Comparison of ENCODE assay signal across 15 cellular contexts in the genomic region with DNA sequence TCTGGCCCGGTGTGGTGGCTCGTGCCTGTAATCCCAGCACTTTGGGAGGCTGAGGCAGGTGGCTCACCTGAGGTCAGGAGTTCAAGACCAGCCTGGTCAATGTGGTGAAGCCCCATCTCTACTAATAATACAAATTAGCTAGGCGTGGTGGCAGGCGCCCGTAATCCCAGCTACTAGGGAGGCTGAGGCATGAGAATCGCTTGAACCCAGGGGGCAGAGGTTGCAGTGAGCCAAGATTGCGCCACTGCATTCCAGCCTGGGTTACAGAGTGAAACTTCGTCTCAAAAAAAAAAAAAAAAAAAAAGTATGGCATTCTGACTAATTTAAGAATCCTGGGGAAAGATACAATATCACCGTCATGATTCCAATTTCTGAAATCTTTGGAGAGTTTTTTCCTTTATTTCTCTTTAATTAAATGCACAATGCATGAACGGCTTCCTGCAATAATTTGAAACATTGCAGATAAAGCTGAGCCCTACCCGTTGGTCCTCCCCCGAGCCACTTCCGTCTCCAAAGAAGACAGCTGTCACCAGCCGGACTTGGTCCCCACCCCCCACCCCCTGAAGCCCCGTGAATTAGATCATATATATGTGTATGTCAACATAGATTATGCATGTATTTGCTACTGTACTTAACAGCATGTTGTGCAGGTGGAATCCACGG.
DNase-seq lines count a peak whose midpoint lies in the region; ATAC-seq and TF ChIP-seq lines count a peak whose summit lies in the region.
"Had no signal": no experiment of that assay in that cellular context is flagged by ENCODE, and none has a peak within 500 bp of the region (broad histone marks: within the 10 kb centered on the region; RNA-seq: fewer than 3 reads in every experiment).

No MANE protein-coding gene starts in this region.

- WGBS in mammary epithelial cell (ENCODE audit: low coverage, missing lambda C conversion rate), result 82% methylated on average over 11 of the region's 16 CpGs

- H3K4me1 ChIP-seq in skeletal muscle satellite cell (ENCODE audit: control insufficient read depth, insufficient read depth, low read length), result no peaks in the 10 kb centered on the region
- H3K4me1 ChIP-seq in mammary epithelial cell (ENCODE audit: insufficient read depth, low read length), result peaks cover 4% of the 10 kb centered on the region

- intact Hi-C loops in mammary epithelial cell (cut with micrococcal nuclease) (no loop called here), Right ventricle myocardium superior (cut with DNase I) (loop anchor here (5.0 kb wide), 1 partner anchor 56 kb away; no protein-coding TSS in a partner anchor)

- ATAC-seq in left lobe of liver (no peak), Right ventricle myocardium superior (ENCODE audit: poor library complexity) (no peak)

- H3K27me3 ChIP-seq in WERI-Rb-1 (ENCODE audit: insufficient read depth, low read depth, severe bottlenecking), result no peaks in the 10 kb centered on the region
- no peaks in the 10 kb centered on the region for H3K27me3 ChIP-seq in skeletal muscle satellite cell (ENCODE audit: control insufficient read depth, insufficient read depth, low read length)
- no peaks in the 10 kb centered on the region for H3K27me3 ChIP-seq in mammary epithelial cell (ENCODE audit: insufficient read depth, low read length)

- H4K20me1 ChIP-seq in mammary epithelial cell (ENCODE audit: insufficient read depth, low read length), result no peaks in the 10 kb centered on the region

- dilution Hi-C loops in mammary epithelial cell (cut with HindIII; ENCODE audit: low sequenced_read_pairs), result no loop called here

- TF ChIP-seq CTCF in WERI-Rb-1 (IDR thresholded peaks at IDR 0.05; ENCODE audit: low read depth, low read length) (no peak), mammary epithelial cell (conservative IDR thresholded peaks at IDR 0.05 in 1 of 2, IDR thresholded peaks at IDR 0.05 in 1 of 2; ENCODE audit: extremely low read depth in 1 of 2, insufficient read depth in 1 of 2, low read depth in 1 of 2, low read length in 2 of 2) (no peak)

- no peak overlapping the region for H2AFZ ChIP-seq in mammary epithelial cell (ENCODE audit: low read depth, low read length)

- H3K9me3 ChIP-seq in WERI-Rb-1 (ENCODE audit: severe bottlenecking) (no peaks in the 10 kb centered on the region), skeletal muscle satellite cell (replicated peaks; ENCODE audit: low read length) (no peaks in the 10 kb centered on the region), mammary epithelial cell (replicated peaks; ENCODE audit: insufficient read depth, low read length) (no peaks in the 10 kb centered on the region)
- H3K9me3 ChIP-seq: thoracic aorta had no signal

- H3K4me3 ChIP-seq in WERI-Rb-1 (ENCODE audit: low read depth, low read length) (no peak overlapping the region), skeletal muscle satellite cell (ENCODE audit: low read length) (no peak overlapping the region), mammary epithelial cell (replicated peaks in 1 of 3; ENCODE audit: insufficient read depth in 1 of 3, low read depth in 2 of 3, low read length in 3 of 3) (no peak overlapping the region)
- H3K4me3 ChIP-seq: thoracic aorta had no signal

- H3K27ac ChIP-seq in WERI-Rb-1 (peak overlapping the region; percentile 59), mammary epithelial cell (ENCODE audit: insufficient read depth, low read depth, low read length) (no peak overlapping the region)
- H3K27ac ChIP-seq: thoracic aorta had no signal

- peaks cover 86% of the 10 kb centered on the region for H3K79me2 ChIP-seq in mammary epithelial cell (ENCODE audit: insufficient read depth, low read length)

- no peaks in the 10 kb centered on the region for H3K36me3 ChIP-seq in WERI-Rb-1
- no peaks in the 10 kb centered on the region for H3K36me3 ChIP-seq in skeletal muscle satellite cell (ENCODE audit: insufficient read depth, low read length)
- peaks cover 5% of the 10 kb centered on the region for H3K36me3 ChIP-seq in mammary epithelial cell (ENCODE audit: insufficient read depth, low read length)
- H3K36me3 ChIP-seq: thoracic aorta had no signal

- H3K9ac ChIP-seq in skeletal muscle satellite cell (ENCODE audit: low read depth, low read length) (no peak overlapping the region), mammary epithelial cell (ENCODE audit: insufficient read depth, low read length) (no peak overlapping the region)

- no TSS peak for BruUV-seq in mammary epithelial cell (replicated peaks; lab: Mats Ljungman, UMichigan)

- in situ Hi-C loops in mammary epithelial cell (cut with MboI; ENCODE audit: low sequenced_read_pairs in 2 of 2), result no loop called here

- peak overlapping the region; percentile 36 for H3K4me2 ChIP-seq in skeletal muscle satellite cell (ENCODE audit: low read length)
- H3K4me2 ChIP-seq in mammary epithelial cell (ENCODE audit: insufficient read depth, low read depth, low read length), result no peak overlapping the region

- CTCF ChIA-PET in mammary epithelial cell (lab: Charles Lee; ENCODE audit: low non-redundant PET), result no interaction called here

- peak; percentile 84 for DNase-seq in NCI-H748 (lab: John Stamatoyannopoulos, UW; ENCODE audit: unreplicated experiment)
- DNase-seq in NCI-H748 treated with DMSO at 0.1 percent for 48 hours (lab: John Stamatoyannopoulos, UW), result no peak
- peak; percentile 44 for DNase-seq in NCI-H146 treated with DMSO at 0.1 percent for 48 hours (lab: John Stamatoyannopoulos, UW; ENCODE audit: unreplicated experiment)
- no peak for DNase-seq in WERI-Rb-1
- no peak for DNase-seq in left lobe of liver (ENCODE audit: low spot score)
- DNase-seq in mammary epithelial cell, result no peak
- DNase-seq in Right ventricle myocardium superior, result no peak
- DNase-seq: ACHN; activated CD4-positive, alpha-beta T cell treated with anti-CD3 and anti-CD28 coated beads, Interleukin-2, amount 50 U/mL, for 1 hour; dermis blood vessel endothelial cell; NCI-H1436; occipital lobe; T-helper 1 cell had no signal

Comparison
In these comparisons a context has a peak if more than half of its experiments do, and no peak if none do; other contexts are left out.
1. DNase-seq: peak in NCI-H748 (single experiment) and NCI-H146 treated with DMSO at 0.1 percent for 48 hours (single experiment); none in NCI-H748 treated with DMSO at 0.1 percent for 48 hours (single experiment), WERI-Rb-1 (single experiment), left lobe of liver (single experiment), mammary epithelial cell (single experiment) and Right ventricle myocardium superior (single experiment).